ENCODE assay signal across 21 cellular contexts in genomic region chr11:78642979-78643675, GRCh38.
DNase-seq lines count a peak whose midpoint lies in the region; ATAC-seq and TF ChIP-seq lines count a peak whose summit lies in the region.
"Had no signal": no experiment of that assay in that cellular context is flagged by ENCODE, and none has a peak within 500 bp of the region (broad histone marks: within the 10 kb centered on the region; RNA-seq: fewer than 3 reads in every experiment).

No MANE protein-coding gene starts in this region.

- no peak overlapping the region for H3K27ac ChIP-seq in PC-3 (ENCODE audit: low read length)
- H3K27ac ChIP-seq: BLaER1 had no signal

- no peak for ATAC-seq in PC-3
- peak; percentile 81 for ATAC-seq in activated naive CD8-positive, alpha-beta T cell treated with anti-CD3 and anti-CD28 coated beads, Interleukin-2, amount 50 U/mL, for 24 hours
- ATAC-seq: GM23338, Panc1 had no signal

- H2AFZ ChIP-seq in PC-3 (ENCODE audit: low read length): peak overlapping the region; percentile 16; the same call in 1 of the 2 replicates
- H2AFZ ChIP-seq: GM23338 had no signal

- peaks cover 17% of the 10 kb centered on the region for H3K4me1 Mint-ChIP-seq in activated T-cell treated with anti-CD3 and anti-CD28 coated beads, Interleukin-2, amount 50 U/mL, for 24 hours (ENCODE audit: low read depth)
- peaks cover 37% of the 10 kb centered on the region for H3K4me1 Mint-ChIP-seq in activated CD4-positive, alpha-beta memory T cell treated with anti-CD3 and anti-CD28 coated beads for 36 hours (ENCODE audit: low read depth)
- peaks cover 38% of the 10 kb centered on the region for H3K4me1 Mint-ChIP-seq in activated naive CD8-positive, alpha-beta T cell treated with anti-CD3 and anti-CD28 coated beads, Interleukin-2, amount 50 U/mL, for 24 hours
- H3K4me1 Mint-ChIP-seq: GM23338 had no signal

- peak overlapping the region; percentile 90 for H3K27ac Mint-ChIP-seq in activated T-cell treated with anti-CD3 and anti-CD28 coated beads, Interleukin-2, amount 50 U/mL, for 24 hours
- peak overlapping the region; percentile 84 for H3K27ac Mint-ChIP-seq in activated CD4-positive, alpha-beta memory T cell treated with anti-CD3 and anti-CD28 coated beads for 36 hours
- peak overlapping the region; percentile 95 for H3K27ac Mint-ChIP-seq in activated naive CD8-positive, alpha-beta T cell treated with anti-CD3 and anti-CD28 coated beads, Interleukin-2, amount 50 U/mL, for 24 hours
- H3K27ac Mint-ChIP-seq: CD4-positive, alpha-beta T cell; GM23338 had no signal

- CTCF ChIA-PET in PC-3 (lab: Charles Lee): no interaction called here
- CTCF ChIA-PET in activated CD4-positive, alpha-beta memory T cell treated with anti-CD3 and anti-CD28 coated beads for 36 hours (lab: Charles Lee): interaction anchor here (1.2 to 6.2 kb wide), 4 partner anchors 74 to 433 kb away, joined by 3 to 167 read pairs (median 18); no protein-coding TSS in a partner anchor

- intact Hi-C loops in PC-3 (cut with micrococcal nuclease): no loop called here
- intact Hi-C loops in activated CD4-positive, alpha-beta memory T cell treated with anti-CD3 and anti-CD28 coated beads for 36 hours (cut with micrococcal nuclease): loop anchor here (1.0 kb wide), 2 partner anchors 9 to 455 kb away; partner anchors contain the start of genes KCTD21 and USP35

- POLR2A ChIA-PET in PC-3 (lab: Charles Lee; ENCODE audit: unreplicated experiment): no interaction called here
- POLR2A ChIA-PET in activated CD4-positive, alpha-beta memory T cell treated with anti-CD3 and anti-CD28 coated beads for 36 hours (lab: Charles Lee): no interaction called here

- H3F3A ChIP-seq in PC-3 (ENCODE audit: low read length, unreplicated experiment): no peaks in the 10 kb centered on the region

- no peak for TF ChIP-seq CTCF in PC-3 (conservative IDR thresholded peaks at IDR 0.05; ENCODE audit: low read depth, low read length)

- H3K9me2 ChIP-seq in PC-3 (replicated peaks; ENCODE audit: low read length): no peaks in the 10 kb centered on the region

- no peaks in the 10 kb centered on the region for H3K27me3 ChIP-seq in PC-3 (ENCODE audit: low read length)
- H3K27me3 ChIP-seq: BLaER1 had no signal

- no peak overlapping the region for H3K9ac ChIP-seq in PC-3 (ENCODE audit: low read length)
- H3K9ac ChIP-seq: BLaER1 had no signal

- no TSS peak for BruUV-seq in PC-3 (replicated peaks; lab: Mats Ljungman, UMichigan)

- no peak for DNase-seq in activated T-cell treated with anti-CD3 and anti-CD28 coated beads, Interleukin-2, amount 50 U/mL, for 24 hours
- DNase-seq in activated T-cell treated with anti-CD3 and anti-CD28 coated beads for 4 hours (no peak), PC-3 (no peak), DMS 273 (lab: John Stamatoyannopoulos, UW; ENCODE audit: unreplicated experiment) (no peak), SKM-1 treated with dmso at 0.1 percent for 144 hours (lab: John Stamatoyannopoulos, UW; ENCODE audit: unreplicated experiment) (no peak)
- DNase-seq in activated CD4-positive, alpha-beta memory T cell treated with anti-CD3 and anti-CD28 coated beads for 36 hours: no peak
- DNase-seq in activated naive CD8-positive, alpha-beta T cell treated with anti-CD3 and anti-CD28 coated beads, Interleukin-2, amount 50 U/mL, for 24 hours: no peak
- DNase-seq: CD4-positive, alpha-beta T cell; COR-L47; Kasumi-1; NCI-H1694; NCI-H2081; NCI-H2171; NCI-H345; NCI-H524; NCI-H774; NK-92 treated with Interleukin-12 subunit alpha and Interleukin-12 subunit beta, amount 100 ng/mL, for 24 hours had no signal

- peaks cover 10% of the 10 kb centered on the region for H3K9me3 Mint-ChIP-seq in activated T-cell treated with anti-CD3 and anti-CD28 coated beads, Interleukin-2, amount 50 U/mL, for 24 hours
- H3K9me3 Mint-ChIP-seq in activated CD4-positive, alpha-beta memory T cell treated with anti-CD3 and anti-CD28 coated beads for 36 hours: peaks cover 4% of the 10 kb centered on the region
- H3K9me3 Mint-ChIP-seq in activated naive CD8-positive, alpha-beta T cell treated with anti-CD3 and anti-CD28 coated beads, Interleukin-2, amount 50 U/mL, for 24 hours: no peaks in the 10 kb centered on the region
- H3K9me3 Mint-ChIP-seq: CD4-positive, alpha-beta T cell had no signal

- H3K4me3 ChIP-seq in PC-3 (ENCODE audit: low read length): no peak overlapping the region
- H3K4me3 ChIP-seq: BLaER1, GM23338, HAP-1 had no signal

- H3K4me2 ChIP-seq in PC-3 (ENCODE audit: low read length): no peak overlapping the region
- H3K4me2 ChIP-seq: BLaER1, GM23338 had no signal

- H3K9me3 ChIP-seq in PC-3 (ENCODE audit: low read length): no peaks in the 10 kb centered on the region

- H4K20me1 ChIP-seq in PC-3 (ENCODE audit: low read length): no peaks in the 10 kb centered on the region
- H4K20me1 ChIP-seq: BLaER1 had no signal

- H3K79me2 ChIP-seq in PC-3 (ENCODE audit: low read length): no peaks in the 10 kb centered on the region

- peaks cover 17% of the 10 kb centered on the region for H3K27me3 Mint-ChIP-seq in activated T-cell treated with anti-CD3 and anti-CD28 coated beads, Interleukin-2, amount 50 U/mL, for 24 hours
- peaks cover 4% of the 10 kb centered on the region for H3K27me3 Mint-ChIP-seq in activated CD4-positive, alpha-beta memory T cell treated with anti-CD3 and anti-CD28 coated beads for 36 hours
- H3K27me3 Mint-ChIP-seq in activated naive CD8-positive, alpha-beta T cell treated with anti-CD3 and anti-CD28 coated beads, Interleukin-2, amount 50 U/mL, for 24 hours: peaks cover 5% of the 10 kb centered on the region

- no peaks in the 10 kb centered on the region for H3K36me3 ChIP-seq in PC-3 (ENCODE audit: low read depth, low read length)
- H3K36me3 ChIP-seq: BLaER1, HAP-1 had no signal

- peaks cover 22% of the 10 kb centered on the region for H3K4me1 ChIP-seq in PC-3 (ENCODE audit: insufficient read depth, low read length)
- H3K4me1 ChIP-seq: BLaER1, HAP-1 had no signal

- no peaks in the 10 kb centered on the region for H3K36me3 Mint-ChIP-seq in activated T-cell treated with anti-CD3 and anti-CD28 coated beads, Interleukin-2, amount 50 U/mL, for 24 hours (ENCODE audit: low read depth)
- H3K36me3 Mint-ChIP-seq in activated CD4-positive, alpha-beta memory T cell treated with anti-CD3 and anti-CD28 coated beads for 36 hours: peaks cover 2% of the 10 kb centered on the region
- peaks cover 7% of the 10 kb centered on the region for H3K36me3 Mint-ChIP-seq in activated naive CD8-positive, alpha-beta T cell treated with anti-CD3 and anti-CD28 coated beads, Interleukin-2, amount 50 U/mL, for 24 hours (ENCODE audit: low read depth)

- no peak overlapping the region for H3K4me3 Mint-ChIP-seq in activated T-cell treated with anti-CD3 and anti-CD28 coated beads, Interleukin-2, amount 50 U/mL, for 24 hours
- peak overlapping the region; percentile 16 for H3K4me3 Mint-ChIP-seq in activated CD4-positive, alpha-beta memory T cell treated with anti-CD3 and anti-CD28 coated beads for 36 hours
- peak overlapping the region; percentile 34 for H3K4me3 Mint-ChIP-seq in activated naive CD8-positive, alpha-beta T cell treated with anti-CD3 and anti-CD28 coated beads, Interleukin-2, amount 50 U/mL, for 24 hours
- H3K4me3 Mint-ChIP-seq: CD4-positive, alpha-beta T cell; GM23338 had no signal
